Comparison of ENCODE assay signal across 1 cellular context in the genomic region with DNA sequence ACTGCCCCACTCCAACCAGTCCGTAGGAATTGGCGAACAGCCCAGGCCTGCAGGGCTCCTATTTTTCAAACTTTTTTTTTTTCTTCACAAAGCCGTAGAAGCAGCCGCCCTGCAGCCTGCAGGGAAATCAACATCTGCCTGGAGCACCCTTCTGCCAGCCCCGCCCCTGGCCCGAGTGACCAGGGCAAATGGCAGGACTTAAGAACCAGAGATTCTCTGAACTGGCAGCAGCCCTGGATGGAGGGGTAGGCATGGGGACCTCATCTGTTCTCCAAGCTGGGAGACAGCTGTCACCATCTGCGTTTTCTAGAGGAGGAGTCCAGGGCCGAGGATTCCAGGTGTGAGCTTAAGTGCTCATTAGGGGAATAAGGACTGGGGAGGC.
TF ChIP-seq lines count a peak whose summit lies in the region.

No MANE protein-coding gene starts in this region.

TF ChIP-seq in neural cell, 6 proteins besides CTCF, POLR2A, EP300 and RAD21 (continued from another document):
- TF ChIP-seq, protein P1, sequence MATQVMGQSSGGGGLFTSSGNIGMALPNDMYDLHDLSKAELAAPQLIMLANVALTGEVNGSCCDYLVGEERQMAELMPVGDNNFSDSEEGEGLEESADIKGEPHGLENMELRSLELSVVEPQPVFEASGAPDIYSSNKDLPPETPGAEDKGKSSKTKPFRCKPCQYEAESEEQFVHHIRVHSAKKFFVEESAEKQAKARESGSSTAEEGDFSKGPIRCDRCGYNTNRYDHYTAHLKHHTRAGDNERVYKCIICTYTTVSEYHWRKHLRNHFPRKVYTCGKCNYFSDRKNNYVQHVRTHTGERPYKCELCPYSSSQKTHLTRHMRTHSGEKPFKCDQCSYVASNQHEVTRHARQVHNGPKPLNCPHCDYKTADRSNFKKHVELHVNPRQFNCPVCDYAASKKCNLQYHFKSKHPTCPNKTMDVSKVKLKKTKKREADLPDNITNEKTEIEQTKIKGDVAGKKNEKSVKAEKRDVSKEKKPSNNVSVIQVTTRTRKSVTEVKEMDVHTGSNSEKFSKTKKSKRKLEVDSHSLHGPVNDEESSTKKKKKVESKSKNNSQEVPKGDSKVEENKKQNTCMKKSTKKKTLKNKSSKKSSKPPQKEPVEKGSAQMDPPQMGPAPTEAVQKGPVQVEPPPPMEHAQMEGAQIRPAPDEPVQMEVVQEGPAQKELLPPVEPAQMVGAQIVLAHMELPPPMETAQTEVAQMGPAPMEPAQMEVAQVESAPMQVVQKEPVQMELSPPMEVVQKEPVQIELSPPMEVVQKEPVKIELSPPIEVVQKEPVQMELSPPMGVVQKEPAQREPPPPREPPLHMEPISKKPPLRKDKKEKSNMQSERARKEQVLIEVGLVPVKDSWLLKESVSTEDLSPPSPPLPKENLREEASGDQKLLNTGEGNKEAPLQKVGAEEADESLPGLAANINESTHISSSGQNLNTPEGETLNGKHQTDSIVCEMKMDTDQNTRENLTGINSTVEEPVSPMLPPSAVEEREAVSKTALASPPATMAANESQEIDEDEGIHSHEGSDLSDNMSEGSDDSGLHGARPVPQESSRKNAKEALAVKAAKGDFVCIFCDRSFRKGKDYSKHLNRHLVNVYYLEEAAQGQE (IDR thresholded peaks at IDR 0.05; ENCODE audit: borderline replicate concordance): no peak
- TF ChIP-seq POLR2AphosphoS5 (IDR thresholded peaks at IDR 0.05): no peak
